Comparison of ENCODE assay signal across 9 cellular contexts in the genomic region with DNA sequence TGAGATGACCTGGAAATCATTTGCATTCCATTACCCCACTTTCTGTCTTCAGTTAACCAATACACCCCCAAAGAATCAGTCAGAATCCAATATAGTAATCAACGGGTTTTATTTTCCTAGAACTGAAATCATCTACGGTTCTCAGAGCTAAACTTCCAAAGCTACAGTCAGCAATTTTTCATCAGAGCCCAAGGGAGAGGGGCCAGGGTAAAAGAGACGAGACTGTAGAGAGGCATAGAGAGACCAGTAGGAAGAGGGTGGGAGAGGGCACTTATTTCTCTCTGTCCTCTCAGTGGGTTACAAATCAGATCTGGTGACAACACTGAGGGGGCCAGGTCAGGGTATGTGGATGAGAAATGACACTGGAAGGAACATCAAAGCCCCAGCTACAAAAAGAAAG. TPM values are rescaled to one million over a fixed set of nuclear protein-coding genes. Genes with fewer than 3 reads are reported as not detected.
DNase-seq lines count a peak whose midpoint lies in the region; ATAC-seq and TF ChIP-seq lines count a peak whose summit lies in the region.
"Had no signal": no experiment of that assay in that cellular context is flagged by ENCODE, and none has a peak within 500 bp of the region (broad histone marks: within the 10 kb centered on the region; RNA-seq: fewer than 3 reads in every experiment).

No MANE protein-coding gene starts in this region.

- H3K36me3 ChIP-seq in CD8-positive, alpha-beta T cell (ENCODE audit: insufficient read depth, low read length) = peaks cover 13% of the 10 kb centered on the region
- H3K36me3 ChIP-seq in MM.1S (replicated peaks; ENCODE audit: insufficient read depth, low read length) (no peaks in the 10 kb centered on the region), neutrophil (peaks cover 30% of the 10 kb centered on the region)

- TF ChIP-seq CTCF in CD8-positive, alpha-beta T cell (IDR thresholded peaks at IDR 0.05) = no peak
- TF ChIP-seq CTCF in MM.1S (IDR thresholded peaks at IDR 0.05; ENCODE audit: low read length) (no peak), coronary artery (IDR thresholded peaks at IDR 0.05) (no peak), neutrophil (IDR thresholded peaks at IDR 0.05) (no peak), foreskin keratinocyte (conservative IDR thresholded peaks at IDR 0.05) (no peak)

- H3K36me3 Mint-ChIP-seq in CD8-positive, alpha-beta T cell = peaks cover 61% of the 10 kb centered on the region

- intact Hi-C loops in CD8-positive, alpha-beta T cell (cut with DNase I, micrococcal nuclease) = loop anchor here in 1 of 2 experiments (10.0 kb wide), 1 partner anchor 687 kb away; the partner anchor contains the start of genes LAMTOR2 and UBQLN4

- peaks cover 56% of the 10 kb centered on the region for H3F3A ChIP-seq in MM.1S (ENCODE audit: insufficient read depth, low read length)

- H3K4me1 ChIP-seq in CD8-positive, alpha-beta T cell (ENCODE audit: insufficient read depth, low read length) = peaks cover 24% of the 10 kb centered on the region
- H3K4me1 ChIP-seq in MM.1S (ENCODE audit: low read length) = peaks cover 33% of the 10 kb centered on the region
- H3K4me1 ChIP-seq in neutrophil (ENCODE audit: control insufficient read depth in 1 of 2, insufficient read depth in 1 of 2, low read depth in 1 of 2, low read length in 1 of 2) = peaks cover 44 to 49% of the 10 kb centered on the region in 2 experiments
- peaks cover 9% of the 10 kb centered on the region for H3K4me1 ChIP-seq in foreskin keratinocyte

- no peaks in the 10 kb centered on the region for H3K27me3 ChIP-seq in CD8-positive, alpha-beta T cell (ENCODE audit: insufficient read depth, low read length)
- no peaks in the 10 kb centered on the region for H3K27me3 ChIP-seq in MM.1S (replicated peaks; ENCODE audit: insufficient read depth, low read length)
- H3K27me3 ChIP-seq in neutrophil = no peaks in the 10 kb centered on the region
- H3K27me3 ChIP-seq in foreskin keratinocyte = no peaks in the 10 kb centered on the region

- H3K4me2 ChIP-seq in MM.1S (ENCODE audit: low read depth, low read length) = peak overlapping the region; percentile 67

- H3K27ac ChIP-seq in CD8-positive, alpha-beta T cell (ENCODE audit: low read depth, low read length) = no peak overlapping the region
- H3K27ac ChIP-seq in MM.1S (ENCODE audit: low read length) (peak overlapping the region; percentile 57; the same call in 1 of the 2 replicates), coronary artery (peak overlapping the region; percentile 73 to 83), neutrophil (peak overlapping the region; percentile 90), foreskin keratinocyte (no peak overlapping the region)

- H3K4me3 ChIP-seq in CD8-positive, alpha-beta T cell (ENCODE audit: low read depth, low read length) = no peak overlapping the region
- H3K4me3 ChIP-seq in MM.1S (ENCODE audit: low read length) = peak overlapping the region; percentile 51
- no peak overlapping the region for H3K4me3 ChIP-seq in coronary artery
- no peak overlapping the region for H3K4me3 ChIP-seq in neutrophil (ENCODE audit: low read depth in 1 of 2, low read length in 1 of 2)

- H3K4me3 Mint-ChIP-seq in CD8-positive, alpha-beta T cell = peak overlapping the region; percentile 37

- H3K9me3 Mint-ChIP-seq in CD8-positive, alpha-beta T cell = no peaks in the 10 kb centered on the region

- H3K27me3 Mint-ChIP-seq in CD8-positive, alpha-beta T cell (ENCODE audit: low read depth) = no peaks in the 10 kb centered on the region

- no peaks in the 10 kb centered on the region for H3K9me2 ChIP-seq in MM.1S (replicated peaks; ENCODE audit: insufficient read depth, low read length)

- peak overlapping the region; percentile 19; the same call in 1 of the 2 replicates for H3K9ac ChIP-seq in MM.1S (ENCODE audit: low read length)

- 0 out of 2 replicates have a peak overlapping the region, but pooled peaks have one; percentile 5 for H2AFZ ChIP-seq in MM.1S (ENCODE audit: low read length)

- ATAC-seq in CD8-positive, alpha-beta T cell = no peak
- ATAC-seq in foreskin keratinocyte = no peak

- no peak for DNase-seq in CD8-positive, alpha-beta T cell
- DNase-seq in MM.1S = no peak
- DNase-seq in coronary artery (ENCODE audit: low spot score) = no peak
- DNase-seq in COLO829 (ENCODE audit: low spot score) = no peak
- DNase-seq in AML-193 (lab: John Stamatoyannopoulos, UW) = no peak
- no peak for DNase-seq in NK-92 (lab: John Stamatoyannopoulos, UW; ENCODE audit: unreplicated experiment)
- DNase-seq in foreskin keratinocyte = no peak
- DNase-seq: activated gamma-delta T cell had no signal

- H4K20me1 ChIP-seq in MM.1S (ENCODE audit: insufficient read depth, low read length) = no peaks in the 10 kb centered on the region

- POLR2A ChIA-PET in CD8-positive, alpha-beta T cell (lab: Charles Lee) = interaction anchor here (0.8 to 2.9 kb wide), 5 partner anchors 14 to 36 kb away, joined by 4 to 44 read pairs (median 6); partner anchors contain the start of genes ISG20L2, METTL25B and PRCC

- no peaks in the 10 kb centered on the region for H3K9me3 ChIP-seq in CD8-positive, alpha-beta T cell (ENCODE audit: low read length)
- H3K9me3 ChIP-seq in MM.1S (replicated peaks; ENCODE audit: insufficient read depth, low read length) (no peaks in the 10 kb centered on the region), neutrophil (no peaks in the 10 kb centered on the region)

- CTCF ChIA-PET in CD8-positive, alpha-beta T cell (lab: Charles Lee) = interaction anchor here (1.3 to 3.6 kb wide), 4 partner anchors 10 to 53 kb away, joined by 4 to 15 read pairs (median 9); partner anchors contain the start of gene HDGF

- peaks cover 58% of the 10 kb centered on the region for H3K79me2 ChIP-seq in MM.1S (ENCODE audit: low read length)

- peak overlapping the region; percentile 98 for H3K27ac Mint-ChIP-seq in CD8-positive, alpha-beta T cell

- H3K4me1 Mint-ChIP-seq in CD8-positive, alpha-beta T cell (ENCODE audit: low read depth) = peaks cover 45% of the 10 kb centered on the region

RNA-seq across cellular contexts. Expression of gene MRPL24, which starts 1.1 kb away (rescaled TPM):
- 10 to 100 TPM in 1 of 2 experiments, 1 to 10 TPM in 1; 9.1 to 12.5 TPM for total RNA-seq in CD8-positive, alpha-beta T cell
- 117 and 145 TPM in 2 replicates for total RNA-seq in foreskin keratinocyte
- polyA plus RNA-seq in foreskin keratinocyte = 173 and 199 TPM in 2 replicates

RNA-seq across cellular contexts. Expression of gene HDGF, which starts 9.5 kb away (rescaled TPM):
- total RNA-seq in CD8-positive, alpha-beta T cell = 10 to 100 TPM; 63.1 to 70.6 TPM
- total RNA-seq in foreskin keratinocyte = 430 and 481 TPM in 2 replicates
- polyA plus RNA-seq in foreskin keratinocyte = 386 and 479 TPM in 2 replicates

RNA-seq across cellular contexts. Expression of gene ISG20L2, which starts 13.5 kb away (rescaled TPM):
- total RNA-seq in CD8-positive, alpha-beta T cell = 10 to 100 TPM; 54.5 to 63.5 TPM
- 31.7 and 32.0 TPM in 2 replicates for total RNA-seq in foreskin keratinocyte
- 22.3 and 28.6 TPM in 2 replicates for polyA plus RNA-seq in foreskin keratinocyte

RNA-seq across cellular contexts. Expression of gene METTL25B, which starts 13.7 kb away (rescaled TPM):
- total RNA-seq in CD8-positive, alpha-beta T cell = 10 to 100 TPM in 1 of 2 experiments, 1 to 10 TPM in 1; 9.8 to 11.4 TPM
- total RNA-seq in foreskin keratinocyte = 13.8 and 15.7 TPM in 2 replicates
- polyA plus RNA-seq in foreskin keratinocyte = 19.7 TPM in 2 replicates

RNA-seq across cellular contexts. Expression of gene PRCC, which starts 25.3 kb away (rescaled TPM):
- total RNA-seq in CD8-positive, alpha-beta T cell = 10 to 100 TPM; 55.6 to 58.4 TPM
- 37.7 and 43.3 TPM in 2 replicates for total RNA-seq in foreskin keratinocyte
- polyA plus RNA-seq in foreskin keratinocyte = 54.1 and 62.2 TPM in 2 replicates

Comparison
In these comparisons a context has a peak if more than half of its experiments do, and no peak if none do; other contexts are left out.
1. H3K27ac ChIP-seq: peak in MM.1S (single experiment), coronary artery (2 of 2) and neutrophil (single experiment); none in CD8-positive, alpha-beta T cell (single experiment) and foreskin keratinocyte (single experiment).